Comparison of ENCODE assay signal across 10 cellular contexts in genomic region chr1:210374600-210374953, GRCh38. TPM values are rescaled to one million over a fixed set of nuclear protein-coding genes. Genes with fewer than 3 reads are reported as not detected.
DNase-seq lines count a peak whose midpoint lies in the region; ATAC-seq, FAIRE-seq and TF ChIP-seq lines count a peak whose summit lies in the region.
"Had no signal": no experiment of that assay in that cellular context is flagged by ENCODE, and none has a peak within 500 bp of the region (broad histone marks: within the 10 kb centered on the region; RNA-seq: fewer than 3 reads in every experiment).

No MANE protein-coding gene starts in this region.

- H3K4me3 ChIP-seq in HepG2 (replicated peaks in 1 of 3; ENCODE audit: insufficient read depth in 1 of 3, low read depth in 2 of 3, low read length in 3 of 3) (no peak overlapping the region; a peak in 1 of 6 replicates), right lobe of liver (no peak overlapping the region), SJSA1 (no peak overlapping the region)
- H3K4me3 ChIP-seq: heart right ventricle had no signal

- ATAC-seq in HepG2 (no peak), right lobe of liver (no peak), foreskin keratinocyte (no peak), HG02840 (IDR thresholded peaks at IDR 0.05; ENCODE audit: low FRiP score, unreplicated experiment) (no peak)

- POLR2A ChIA-PET in HepG2 (lab: Yijun Ruan, JAX), result interaction anchor here (0.8 to 5.0 kb wide), 15 partner anchors 8 to 886 kb away, joined by 3 to 53 read pairs (median 4); partner anchors contain the start of genes C1orf74 and HHAT

- no peaks in the 10 kb centered on the region for H4K20me1 ChIP-seq in HepG2 (ENCODE audit: insufficient read depth, low read length)

- no peaks in the 10 kb centered on the region for H3K79me2 ChIP-seq in HepG2 (ENCODE audit: insufficient read depth, low read length)

- peak overlapping the region; percentile 80 for H3K9ac ChIP-seq in HepG2 (ENCODE audit: insufficient read depth, low read depth, low read length)

- no peaks in the 10 kb centered on the region for H3K27me3 ChIP-seq in HepG2 (ENCODE audit: control insufficient read depth in 1 of 2, insufficient read depth in 2 of 2, low read length in 2 of 2)
- no peaks in the 10 kb centered on the region for H3K27me3 ChIP-seq in right lobe of liver
- no peaks in the 10 kb centered on the region for H3K27me3 ChIP-seq in SJSA1 (replicated peaks)
- H3K27me3 ChIP-seq in foreskin keratinocyte, result no peaks in the 10 kb centered on the region
- H3K27me3 ChIP-seq: heart right ventricle had no signal

- H3K36me3 ChIP-seq in HepG2 (replicated peaks in 1 of 2; ENCODE audit: control insufficient read depth in 1 of 2, insufficient read depth in 2 of 2, low read length in 2 of 2) (no peaks in the 10 kb centered on the region), right lobe of liver (no peaks in the 10 kb centered on the region), SJSA1 (no peaks in the 10 kb centered on the region)
- H3K36me3 ChIP-seq: heart right ventricle had no signal

- BruUV-seq in HepG2 (replicated peaks; lab: Mats Ljungman, UMichigan), result no TSS peak

- H3K4me2 ChIP-seq in HepG2 (ENCODE audit: low read depth, low read length), result peak overlapping the region; percentile 57

- TF ChIP-seq CTCF in HepG2 (CRISPR knock-in tag; IDR thresholded peaks at IDR 0.05) (no peak), right lobe of liver (IDR thresholded peaks at IDR 0.05) (no peak), foreskin keratinocyte (conservative IDR thresholded peaks at IDR 0.05) (no peak)

- TF ChIP-seq EP300 in HepG2 (IDR thresholded peaks at IDR 0.05; ENCODE audit: low read depth in 2 of 2, low read length in 2 of 2) (no peak), HepG2 (CRISPR knock-in tag; IDR thresholded peaks at IDR 0.05; ENCODE audit: borderline replicate concordance) (no peak)

- FAIRE-seq in HepG2 (lab: Jason Lieb, UNC), result no peak

- intact Hi-C loops in HepG2 (cut with micrococcal nuclease; ENCODE audit: unreplicated experiment), result loop anchor here (1.0 to 5.0 kb wide), 3 partner anchors 19 to 883 kb away; partner anchors contain the start of gene RCOR3
- intact Hi-C loops in right lobe of liver (cut with DNase I), result no loop called here

- CTCF ChIA-PET in HepG2 (lab: Yijun Ruan, JAX; ENCODE audit: low intra/inter-chr PET ratio, low total read pairs), result interaction anchor here (2.7 to 2.9 kb wide), 2 partner anchors 13 to 26 kb away, joined by 10 to 31 read pairs; no protein-coding TSS in a partner anchor

- peak overlapping the region; percentile 98 for H3K27ac ChIP-seq in HepG2 (ENCODE audit: extremely low read length, insufficient read depth, low read length)
- peak overlapping the region in 1 of 3 donors; percentile 73 for H3K27ac ChIP-seq in right lobe of liver
- peak overlapping the region; percentile 99 for H3K27ac ChIP-seq in SJSA1
- H3K27ac ChIP-seq in foreskin keratinocyte, result peak overlapping the region; percentile 99
- H3K27ac ChIP-seq: heart right ventricle had no signal

- in situ Hi-C loops in HepG2 (cut with HindIII; ENCODE audit: extremely low pct_ligation_motif_present, low pct_unique_long_range_greater_than_20kb), result no loop called here

- no peaks in the 10 kb centered on the region for H3K9me3 ChIP-seq in HepG2 (ENCODE audit: low read length)
- H3K9me3 ChIP-seq in right lobe of liver, result no peaks in the 10 kb centered on the region
- H3K9me3 ChIP-seq in SJSA1 (replicated peaks), result no peaks in the 10 kb centered on the region
- H3K9me3 ChIP-seq: heart right ventricle had no signal

- no peak for TF ChIP-seq POLR2A in HepG2 (IDR thresholded peaks at IDR 0.05; ENCODE audit: insufficient read depth in 1 of 2, low read depth in 2 of 2, low read length in 2 of 2)
- TF ChIP-seq POLR2A in right lobe of liver (IDR thresholded peaks at IDR 0.05), result no peak

- H3K4me1 ChIP-seq in HepG2 (ENCODE audit: insufficient read depth, low read length), result peaks cover 55% of the 10 kb centered on the region
- H3K4me1 ChIP-seq in right lobe of liver, result peaks cover 0 to 41% (median 4%) of the 10 kb centered on the region in 4 donors
- H3K4me1 ChIP-seq in SJSA1 (replicated peaks), result peaks cover 20% of the 10 kb centered on the region
- peaks cover 22% of the 10 kb centered on the region for H3K4me1 ChIP-seq in foreskin keratinocyte

- no peak for DNase-seq in HepG2 (ENCODE audit: low spot score)
- DNase-seq in right lobe of liver, result no peak
- DNase-seq in SJSA1 (ENCODE audit: low read depth in 1 of 2, low spot score in 2 of 2), result no peak
- DNase-seq in foreskin keratinocyte, result no peak
- no peak for DNase-seq in HuH-7.5 (ENCODE audit: low spot score)
- no peak for DNase-seq in NCI-H1436 (lab: John Stamatoyannopoulos, UW)
- no peak for DNase-seq in COR-L47 (lab: John Stamatoyannopoulos, UW)
- DNase-seq: activated gamma-delta T cell, heart right ventricle had no signal

- TF ChIP-seq RAD21 in HepG2 (CRISPR knock-in tag; IDR thresholded peaks at IDR 0.05), result no peak

- 63% methylated on average over 4 of the region's 4 CpGs for WGBS in HepG2 (ENCODE audit: low lambda C conversion rate)
- WGBS in right lobe of liver (ENCODE audit: insufficient coverage, low coverage, low lambda C conversion rate, missing lambda C conversion rate), result 32% methylated on average over 4 of the region's 4 CpGs

- no peak overlapping the region for H2AFZ ChIP-seq in HepG2 (ENCODE audit: low read length)

TF ChIP-seq in HepG2, 621 proteins besides CTCF, POLR2A, EP300 and RAD21:
- TF ChIP-seq CCAR2 (optimal IDR thresholded peaks at IDR 0.05; ENCODE audit: low read depth, low read length), result no peak
- no peak for TF ChIP-seq ZNF142 (CRISPR knock-in tag; IDR thresholded peaks at IDR 0.05)
TF ChIP-seq in HepG2: peak in this region for 0.

RNA-seq across cellular contexts. Expression of gene HHAT, which starts 45.9 kb away (rescaled TPM):
- total RNA-seq in HepG2 (2016; rRNA removed; fragmentation: Illumina TruSeq; extraction: Trizol) (2.9 and 4.9 TPM in 2 replicates), right lobe of liver (1 to 10 TPM; 2.2 to 4.1 (median 2.7) TPM), foreskin keratinocyte (4.2 and 4.7 TPM in 2 replicates)
- 0.79 and 1.2 TPM in 2 replicates for total RNA-seq in HepG2 (2016; cell fraction: cytosol; rRNA removed; fragmentation: Illumina TruSeq; extraction: Trizol; ENCODE audit: low read depth)
- 3.2 and 4.8 TPM in 2 replicates for total RNA-seq in HepG2 (2016; cell fraction: insoluble cytoplasmic fraction; rRNA removed; fragmentation: Illumina TruSeq; extraction: Trizol)
- 2.1 and 2.5 TPM in 2 replicates for total RNA-seq in HepG2 (2016; cell fraction: membrane; rRNA removed; fragmentation: Illumina TruSeq; extraction: Trizol)
- 7.4 and 8.0 TPM in 2 replicates for total RNA-seq in HepG2 (2016; cell fraction: nucleus; rRNA removed; fragmentation: Illumina TruSeq; extraction: Trizol)
- polyA plus RNA-seq in HepG2 (2011; rRNA removed) (2.6 and 3.5 TPM in 2 replicates), foreskin keratinocyte (2.3 and 2.5 TPM in 2 replicates)
- 3.1 and 5.9 TPM in 2 replicates for polyA plus RNA-seq in HepG2 (2011; cell fraction: cytosol; rRNA removed)
- polyA plus RNA-seq in HepG2 (2011; cell fraction: nucleus; rRNA removed), result 6.0 and 6.9 TPM in 2 replicates
- 1.3 and 1.7 TPM in 2 replicates for polyA plus RNA-seq in HepG2 (2012)
- polyA plus RNA-seq in HepG2 (2016; cell fraction: cytosol; fragmentation: Illumina TruSeq; extraction: Trizol; ENCODE audit: low read depth), result 0.36 and 0.60 TPM in 2 replicates
- 2.6 TPM in 2 replicates for polyA plus RNA-seq in HepG2 (2016; cell fraction: insoluble cytoplasmic fraction; fragmentation: Illumina TruSeq; extraction: Trizol; ENCODE audit: low read depth)
- polyA plus RNA-seq in HepG2 (2016; cell fraction: membrane; fragmentation: Illumina TruSeq; extraction: Trizol; ENCODE audit: low read depth), result 1.4 and 1.5 TPM in 2 replicates
- polyA plus RNA-seq in HepG2 (2016; cell fraction: nucleus; fragmentation: Illumina TruSeq; extraction: Trizol; ENCODE audit: insufficient read depth, low read depth), result 5.5 and 6.1 TPM in 2 replicates
- polyA minus RNA-seq in HepG2 (2011; rRNA and poly(A)+ RNA removed; ENCODE audit: low replicate concordance), result 1.1 and 11.2 TPM in 2 replicates
- polyA minus RNA-seq in HepG2 (2011; cell fraction: cytosol; rRNA and poly(A)+ RNA removed), result 2.0 and 2.2 TPM in 2 replicates
- 12.7 and 14.0 TPM in 2 replicates for polyA minus RNA-seq in HepG2 (2011; cell fraction: nucleus; rRNA and poly(A)+ RNA removed)
- 2.9 and 10.0 TPM in 2 replicates for total RNA-seq in SJSA1 (2014; rRNA removed; shearing (Covaris generic))
